9 cellular contexts compared by ENCODE assay signal in genomic region chr9:93119953-93120845, GRCh38. TPM values are rescaled to one million over a fixed set of nuclear protein-coding genes. Genes with fewer than 3 reads are reported as not detected.
DNase-seq lines count a peak whose midpoint lies in the region; ATAC-seq and TF ChIP-seq lines count a peak whose summit lies in the region.
"Had no signal": no experiment of that assay in that cellular context is flagged by ENCODE, and none has a peak within 500 bp of the region (broad histone marks: within the 10 kb centered on the region; RNA-seq: fewer than 3 reads in every experiment).

No MANE protein-coding gene starts in this region.

- no peaks in the 10 kb centered on the region for H3K79me2 ChIP-seq in mammary epithelial cell (ENCODE audit: insufficient read depth, low read length)

- peaks cover 51% of the 10 kb centered on the region for H3K36me3 Mint-ChIP-seq in CD4-positive, alpha-beta T cell (ENCODE audit: low read depth)

- no peak overlapping the region for H3K4me3 ChIP-seq in mammary epithelial cell (replicated peaks in 1 of 3; ENCODE audit: insufficient read depth in 1 of 3, low read depth in 2 of 3, low read length in 3 of 3)
- H3K4me3 ChIP-seq: SK-N-MC had no signal

- no peaks in the 10 kb centered on the region for H3K9me3 ChIP-seq in CD4-positive, alpha-beta T cell (ENCODE audit: control insufficient read depth, low read length)
- H3K9me3 ChIP-seq in mammary epithelial cell (replicated peaks; ENCODE audit: insufficient read depth, low read length), result no peaks in the 10 kb centered on the region

- 32% methylated on average over 17 of the region's 23 CpGs for WGBS in mammary epithelial cell (ENCODE audit: low coverage, missing lambda C conversion rate)

- peak; percentile 27 for TF ChIP-seq CTCF in CD4-positive, alpha-beta T cell (IDR thresholded peaks at IDR 0.05)
- peak; percentile 13 to 57 for TF ChIP-seq CTCF in mammary epithelial cell (conservative IDR thresholded peaks at IDR 0.05 in 1 of 2, IDR thresholded peaks at IDR 0.05 in 1 of 2; ENCODE audit: extremely low read depth in 1 of 2, insufficient read depth in 1 of 2, low read depth in 1 of 2, low read length in 2 of 2)

- dilution Hi-C loops in mammary epithelial cell (cut with HindIII; ENCODE audit: low sequenced_read_pairs), result loop anchor here (5.0 kb wide), 1 partner anchor 37 kb away; no protein-coding TSS in a partner anchor

- no peaks in the 10 kb centered on the region for H4K20me1 ChIP-seq in mammary epithelial cell (ENCODE audit: insufficient read depth, low read length)

- BruUV-seq in mammary epithelial cell (replicated peaks; lab: Mats Ljungman, UMichigan), result no TSS peak

- H3K4me1 Mint-ChIP-seq in CD4-positive, alpha-beta T cell (ENCODE audit: low read depth), result peaks cover 24% of the 10 kb centered on the region

- POLR2A ChIA-PET in CD4-positive, alpha-beta T cell (lab: Charles Lee), result interaction anchor here (0.5 to 2.0 kb wide), 6 partner anchors 14 to 1012 kb away, joined by 3 to 9 read pairs (median 4); partner anchors contain the start of gene NINJ1

- H3K4me1 ChIP-seq in mammary epithelial cell (ENCODE audit: insufficient read depth, low read length), result peaks cover 15% of the 10 kb centered on the region

- H3K27me3 Mint-ChIP-seq in CD4-positive, alpha-beta T cell, result no peaks in the 10 kb centered on the region

- peak overlapping the region; percentile 43 for H2AFZ ChIP-seq in mammary epithelial cell (ENCODE audit: low read depth, low read length)

- H3K27me3 ChIP-seq in CD4-positive, alpha-beta T cell (ENCODE audit: control insufficient read depth, insufficient read depth, low read length), result no peaks in the 10 kb centered on the region
- no peaks in the 10 kb centered on the region for H3K27me3 ChIP-seq in mammary epithelial cell (ENCODE audit: insufficient read depth, low read length)

- no peak overlapping the region for H3K9ac ChIP-seq in mammary epithelial cell (ENCODE audit: insufficient read depth, low read length)

- peak in 1 of 10 experiments; percentile 4 for DNase-seq in CD4-positive, alpha-beta T cell
- DNase-seq in SHP77 (lab: John Stamatoyannopoulos, UW) (peak; percentile 82 to 89), mammary epithelial cell (peak; percentile 92), kidney glomerular epithelial cell (lab: John Stamatoyannopoulos, UW) (peak; percentile 17), epidermal melanocyte (ENCODE audit: insufficient read length, low spot score) (no peak)
- peak; percentile 48 for DNase-seq in stimulated activated CD8-positive, alpha-beta memory T cell treated with anti-CD3 and anti-CD28 coated beads, Interleukin-4, amount 100 ng/mL, for 48 hours

- H3K4me2 ChIP-seq in mammary epithelial cell (ENCODE audit: insufficient read depth, low read depth, low read length), result peak overlapping the region; percentile 57

- in situ Hi-C loops in mammary epithelial cell (cut with MboI; ENCODE audit: low sequenced_read_pairs in 2 of 2), result no loop called here

- H3K4me3 Mint-ChIP-seq in CD4-positive, alpha-beta T cell, result no peak overlapping the region

- no peaks in the 10 kb centered on the region for H3K9me3 Mint-ChIP-seq in CD4-positive, alpha-beta T cell

- peak; percentile 66 for ATAC-seq in CD4-positive, alpha-beta T cell (ENCODE audit: poor library complexity)
- ATAC-seq in GM19043 (IDR thresholded peaks at IDR 0.05; ENCODE audit: low read depth, unreplicated experiment) (peak; percentile 91), HG03159 (IDR thresholded peaks at IDR 0.05; ENCODE audit: unreplicated experiment) (peak; percentile 93)

- H3K27ac ChIP-seq in CD4-positive, alpha-beta T cell (ENCODE audit: low read depth, low read length), result no peak overlapping the region
- peak overlapping the region; percentile 17 for H3K27ac ChIP-seq in mammary epithelial cell (ENCODE audit: insufficient read depth, low read depth, low read length)
- H3K27ac ChIP-seq: SK-N-MC had no signal

- intact Hi-C loops in CD4-positive, alpha-beta T cell (cut with DNase I, micrococcal nuclease), result no loop called here
- intact Hi-C loops in mammary epithelial cell (cut with micrococcal nuclease), result no loop called here

- peak overlapping the region; percentile 16 for H3K27ac Mint-ChIP-seq in CD4-positive, alpha-beta T cell

- CTCF ChIA-PET in CD4-positive, alpha-beta T cell (lab: Charles Lee), result interaction anchor here (3.0 kb wide), 1 partner anchor 11 kb away, joined by 13 read pairs; no protein-coding TSS in a partner anchor
- CTCF ChIA-PET in mammary epithelial cell (lab: Charles Lee; ENCODE audit: low non-redundant PET), result interaction anchor here (0.6 kb wide), 2 partner anchors 38 to 69 kb away, joined by 3 read pairs; no protein-coding TSS in a partner anchor

- peaks cover 8% of the 10 kb centered on the region for H3K36me3 ChIP-seq in mammary epithelial cell (ENCODE audit: insufficient read depth, low read length)

RNA-seq across cellular contexts. Expression of gene NINJ1, which starts 13.9 kb away (rescaled TPM):
- total RNA-seq in CD4-positive, alpha-beta T cell, result 10 to 100 TPM; 87.8 to 87.9 TPM
- 10 to 100 TPM; 50.2 to 92.2 TPM for total RNA-seq in mammary epithelial cell
- 48.5 TPM for polyA plus RNA-seq in mammary epithelial cell
- 69.2 TPM for polyA minus RNA-seq in mammary epithelial cell

RNA-seq across cellular contexts. Expression of gene CARD19, which starts 24.2 kb away (rescaled TPM):
- 10 to 100 TPM; 38.8 to 39.2 TPM for total RNA-seq in CD4-positive, alpha-beta T cell
- total RNA-seq in mammary epithelial cell, result 10 to 100 TPM; 56.1 to 68.8 TPM
- 77.6 TPM for polyA plus RNA-seq in mammary epithelial cell
- polyA minus RNA-seq in mammary epithelial cell, result 10.8 TPM
